Comparison of ENCODE assay signal across 15 cellular contexts in genomic region chr7:27434729-27435400, GRCh38.
DNase-seq lines count a peak whose midpoint lies in the region; ATAC-seq and TF ChIP-seq lines count a peak whose summit lies in the region.
"Had no signal": no experiment of that assay in that cellular context is flagged by ENCODE, and none has a peak within 500 bp of the region (broad histone marks: within the 10 kb centered on the region; RNA-seq: fewer than 3 reads in every experiment).

No MANE protein-coding gene starts in this region.

- peaks cover 10% of the 10 kb centered on the region for H3K27me3 Mint-ChIP-seq in nephron (ENCODE audit: low read depth)

- peak; percentile 47 for TF ChIP-seq CTCF in choroid plexus epithelial cell (conservative IDR thresholded peaks at IDR 0.05; ENCODE audit: low read depth, low read length)
- peak in 1 of 3 experiments; percentile 20 for TF ChIP-seq CTCF in nephron (IDR thresholded peaks at IDR 0.05; ENCODE audit: unreplicated experiment in 3 of 3)

- no peaks in the 10 kb centered on the region for H3K36me3 Mint-ChIP-seq in nephron (ENCODE audit: low read depth)
- H3K36me3 Mint-ChIP-seq: activated naive CD8-positive, alpha-beta T cell treated with anti-CD3 and anti-CD28 coated beads, Interleukin-2, amount 10 ng/mL, durations not matched to agents 7 days and 5 days; CD4-positive, CD25-positive, alpha-beta regulatory T cell had no signal

- H3K4me3 Mint-ChIP-seq in nephron: no peak overlapping the region
- H3K4me3 Mint-ChIP-seq: activated naive CD8-positive, alpha-beta T cell treated with anti-CD3 and anti-CD28 coated beads, Interleukin-2, amount 10 ng/mL, durations not matched to agents 7 days and 5 days; CD4-positive, CD25-positive, alpha-beta regulatory T cell had no signal

- peaks cover 17% of the 10 kb centered on the region for H3K4me1 Mint-ChIP-seq in nephron
- H3K4me1 Mint-ChIP-seq: activated naive CD8-positive, alpha-beta T cell treated with anti-CD3 and anti-CD28 coated beads, Interleukin-2, amount 10 ng/mL, durations not matched to agents 7 days and 5 days had no signal

- ATAC-seq in left cardiac atrium: no peak
- ATAC-seq: GM12878, left lobe of liver had no signal

- H3K4me3 ChIP-seq in choroid plexus epithelial cell (ENCODE audit: low read depth, low read length): no peak overlapping the region
- H3K4me3 ChIP-seq: GM12878 had no signal

- DNase-seq in EL (peak; percentile 14), LHCN-M2 (ENCODE audit: low read depth) (peak; percentile 62), choroid plexus epithelial cell (ENCODE audit: low read depth) (peak; percentile 65), activated gamma-delta T cell treated with Interleukin-2 at 50 U/mL for 16 hours (no peak), left cardiac atrium (no peak)
- no peak for DNase-seq in activated CD8-positive, alpha-beta memory T cell treated with anti-CD3 and anti-CD28 coated beads, Interleukin-2, amount 50 U/mL, for 48 hours
- DNase-seq: activated naive CD8-positive, alpha-beta T cell treated with anti-CD3 and anti-CD28 coated beads, Interleukin-2, amount 10 ng/mL, durations not matched to agents 7 days and 5 days; CD4-positive, CD25-positive, alpha-beta regulatory T cell; cerebellar nuclear complex; NCI-H2107; OCI-M1; stimulated activated CD4-positive, alpha-beta T cell treated with anti-CD3 and anti-CD28 coated beads, Interleukin-2, amount 100 ng/mL, for 24 hours had no signal

- intact Hi-C loops in left cardiac atrium (cut with DNase I): no loop called here

- peak overlapping the region; percentile 23 to 46 (median 36) for H3K27ac Mint-ChIP-seq in nephron
- H3K27ac Mint-ChIP-seq: activated naive CD8-positive, alpha-beta T cell treated with anti-CD3 and anti-CD28 coated beads, Interleukin-2, amount 10 ng/mL, durations not matched to agents 7 days and 5 days; CD4-positive, CD25-positive, alpha-beta regulatory T cell had no signal

- no peaks in the 10 kb centered on the region for H3K9me3 Mint-ChIP-seq in nephron
- H3K9me3 Mint-ChIP-seq: activated naive CD8-positive, alpha-beta T cell treated with anti-CD3 and anti-CD28 coated beads, Interleukin-2, amount 10 ng/mL, durations not matched to agents 7 days and 5 days had no signal

Comparison
In these comparisons a context has a peak if more than half of its experiments do, and no peak if none do; other contexts are left out.
1. DNase-seq: peak in EL (single experiment), LHCN-M2 (single experiment) and choroid plexus epithelial cell (single experiment); none in activated CD8-positive, alpha-beta memory T cell treated with anti-CD3 and anti-CD28 coated beads, Interleukin-2, amount 50 U/mL, for 48 hours (single experiment), activated gamma-delta T cell treated with Interleukin-2 at 50 U/mL for 16 hours (single experiment) and left cardiac atrium (single experiment).